In genomic region chr20:2101935-2102584, GRCh38 we compare ENCODE assay signal across 8 cellular contexts. TPM values are rescaled to one million over a fixed set of nuclear protein-coding genes. Genes with fewer than 3 reads are reported as not detected.
DNase-seq lines count a peak whose midpoint lies in the region; ATAC-seq and FAIRE-seq lines count a peak whose summit lies in the region.

No MANE protein-coding gene starts in this region.

- FAIRE-seq in HTR-8/SVneo (lab: Jason Lieb, UNC) = peak; percentile 48

- in situ Hi-C loops in Caki2 (cut with HindIII; ENCODE audit: low pct_unique_long_range_greater_than_20kb, low sequenced_read_pairs) = no loop called here

- H3K36me3 ChIP-seq in effector memory CD4-positive, alpha-beta T cell (ENCODE audit: control insufficient read depth, insufficient read depth, low read length) = no peaks in the 10 kb centered on the region

- no peaks in the 10 kb centered on the region for H3K9me3 Mint-ChIP-seq in memory B cell

- peak overlapping the region; percentile 98 for H3K27ac ChIP-seq in effector memory CD4-positive, alpha-beta T cell (ENCODE audit: insufficient read depth, low read length, poor library complexity, severe bottlenecking)

- DNase-seq in Caki2 (ENCODE audit: low read depth) (peak; percentile 93), HTR-8/SVneo (ENCODE audit: insufficient read length, low spot score) (peak; percentile 95), NOMO-1 (lab: John Stamatoyannopoulos, UW; ENCODE audit: unreplicated experiment in 2 of 2) (peak; percentile 81 to 90), memory B cell (ENCODE audit: low spot score in 2 of 2) (peak; percentile 90 to 91)
- peak; percentile 63 to 73 (median 71) for DNase-seq in activated CD8-positive, alpha-beta memory T cell treated with anti-CD3 and anti-CD28 coated beads for 48 hours (ENCODE audit: low read depth in 2 of 3, low spot score in 2 of 3)
- DNase-seq in effector memory CD4-positive, alpha-beta T cell = peak; percentile 75 to 84 (median 81)
- DNase-seq in stimulated activated CD8-positive, alpha-beta memory T cell treated with anti-CD3 and anti-CD28 coated beads, Interleukin-12 subunit alpha, Interleukin-12 subunit beta, amount 100 ng/mL, for 1 hour (ENCODE audit: low read depth) = peak; percentile 81

- H3K27me3 ChIP-seq in effector memory CD4-positive, alpha-beta T cell (replicated peaks; ENCODE audit: control insufficient read depth, insufficient read depth, low read length, poor library complexity, severe bottlenecking) = no peaks in the 10 kb centered on the region

- H3K4me3 ChIP-seq in effector memory CD4-positive, alpha-beta T cell (ENCODE audit: insufficient read depth, low read depth, low read length, poor library complexity, severe bottlenecking) = peak overlapping the region; percentile 82

- peaks cover 8% of the 10 kb centered on the region for H3K36me3 Mint-ChIP-seq in memory B cell

- ATAC-seq in GM21390 (IDR thresholded peaks at IDR 0.05; ENCODE audit: unreplicated experiment) (peak; percentile 71), memory B cell (ENCODE audit: low read depth) (peak; percentile 78)

- H3K4me3 Mint-ChIP-seq in memory B cell = peak overlapping the region; percentile 93

- H3K27ac Mint-ChIP-seq in memory B cell = peak overlapping the region; percentile 100

- H3K27me3 Mint-ChIP-seq in memory B cell = no peaks in the 10 kb centered on the region

- H3K4me1 ChIP-seq in effector memory CD4-positive, alpha-beta T cell (ENCODE audit: control insufficient read depth, insufficient read depth, low read length, poor library complexity, severe bottlenecking) = peaks cover 24% of the 10 kb centered on the region

- H3K4me1 Mint-ChIP-seq in memory B cell = peaks cover 25% of the 10 kb centered on the region

- no peaks in the 10 kb centered on the region for H3K9me3 ChIP-seq in effector memory CD4-positive, alpha-beta T cell (ENCODE audit: control insufficient read depth, low read length)

RNA-seq across cellular contexts. Expression of gene STK35, which starts 0.4 kb away (rescaled TPM):
- 11.7 and 12.6 TPM in 2 replicates for total RNA-seq in Caki2 (2014; rRNA removed; shearing (Covaris generic); ENCODE audit: low replicate concordance)

Comparison
In these comparisons a context has a peak if more than half of its experiments do, and no peak if none do; other contexts are left out.
1. Peak in every context shown above with its lines: DNase-seq, ATAC-seq, H3K4me3 ChIP-seq and H3K27ac ChIP-seq.